In the genomic region with DNA sequence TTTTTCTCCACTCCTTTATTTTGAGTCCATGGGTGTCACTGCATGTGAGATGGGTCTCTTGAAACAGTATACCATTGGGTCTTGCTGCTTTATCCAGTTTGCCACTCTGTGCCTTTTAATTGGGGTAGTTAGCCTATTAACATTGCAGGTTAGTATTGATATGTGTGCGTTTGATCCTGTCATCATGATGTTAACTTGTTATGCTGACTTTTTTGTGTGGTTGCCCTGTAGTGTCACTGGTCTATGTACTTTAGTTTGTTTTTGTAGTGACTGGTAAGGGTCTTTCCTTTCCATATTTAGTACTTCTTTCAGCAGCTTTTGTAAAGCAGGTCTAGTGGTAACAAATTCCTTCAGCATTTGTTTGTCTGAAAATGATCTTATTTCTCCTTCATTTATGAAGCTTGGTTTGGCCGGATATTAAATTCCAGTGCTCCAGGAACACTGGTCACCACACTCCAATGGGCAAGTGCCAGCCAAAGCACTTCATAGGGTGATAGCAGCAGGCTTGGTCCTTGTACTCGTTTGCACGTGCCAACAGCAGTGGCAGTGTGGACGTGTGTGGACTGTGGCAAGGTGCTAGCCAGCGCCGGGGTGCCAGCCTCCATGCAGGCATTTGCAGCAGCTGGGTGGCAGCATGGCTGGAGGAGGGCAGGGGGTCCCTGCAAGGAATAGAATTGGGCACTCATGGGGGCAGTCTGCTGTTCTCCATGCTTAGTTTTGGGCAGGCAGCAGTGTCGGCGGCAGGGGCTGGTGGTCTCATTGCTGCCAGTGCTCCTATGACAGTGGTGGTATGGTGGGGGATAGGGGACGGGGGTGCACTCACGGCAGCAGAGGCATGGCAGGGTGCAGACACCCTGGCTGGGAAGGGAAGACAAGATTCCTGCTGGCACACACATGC, we compare ENCODE assay signal across 19 cellular contexts. TPM values are rescaled to one million over a fixed set of nuclear protein-coding genes. Genes with fewer than 3 reads are reported as not detected.
DNase-seq lines count a peak whose midpoint lies in the region; ATAC-seq and TF ChIP-seq lines count a peak whose summit lies in the region.
"Had no signal": no experiment of that assay in that cellular context is flagged by ENCODE, and none has a peak within 500 bp of the region (broad histone marks: within the 10 kb centered on the region; RNA-seq: fewer than 3 reads in every experiment).

No MANE protein-coding gene starts in this region.

- H3K27me3 Mint-ChIP-seq in H9 (ENCODE audit: low read depth) (no peaks in the 10 kb centered on the region), chondrocyte (ENCODE audit: low read depth) (no peaks in the 10 kb centered on the region), progenitor cell of endocrine pancreas (no peaks in the 10 kb centered on the region)

- ATAC-seq in left ventricle myocardium superior (peak; percentile 86), HG03280 (IDR thresholded peaks at IDR 0.05; ENCODE audit: unreplicated experiment) (no peak)
- ATAC-seq: HCT116 had no signal

- H2BK15ac ChIP-seq in H9 (ENCODE audit: low read depth, low read length): no peak overlapping the region

- no peaks in the 10 kb centered on the region for H4K20me1 ChIP-seq in H9 (ENCODE audit: control insufficient read depth, insufficient read depth, insufficient read length)

- H3K79me2 ChIP-seq in H9 (ENCODE audit: insufficient read depth, low read length): peaks cover 15% of the 10 kb centered on the region; the same call in 1 of the 2 replicates

- no peak overlapping the region for H3T11ph ChIP-seq in H9 (ENCODE audit: low read length)

- no peak overlapping the region for H2AFZ ChIP-seq in H9 (ENCODE audit: low read length)

- no peak overlapping the region for H2AK5ac ChIP-seq in H9 (ENCODE audit: insufficient read length, low read length)

- no peaks in the 10 kb centered on the region for H3K23me2 ChIP-seq in H9 (ENCODE audit: insufficient read length, low read depth, low read length, poor library complexity, severe bottlenecking)

- no CpG with 5 or more reads among the region's 11 CpGs for WGBS in H9 (ENCODE audit: extremely low coverage, insufficient read length, low lambda C conversion rate)

- H3K79me1 ChIP-seq in H9 (ENCODE audit: insufficient read depth, low read depth, low read length, poor library complexity, severe bottlenecking): peaks cover 5% of the 10 kb centered on the region

- no peak overlapping the region for H2BK120ac ChIP-seq in H9 (ENCODE audit: low read depth, low read length, poor library complexity, severe bottlenecking)

- no peak overlapping the region for H3K4ac ChIP-seq in H9 (ENCODE audit: low read depth, low read length)

- no peak overlapping the region for H3K56ac ChIP-seq in H9 (ENCODE audit: insufficient read length, low read depth, low read length)

- H2BK12ac ChIP-seq in H9 (ENCODE audit: insufficient read length, low read depth, low read length): no peak overlapping the region

- H3K9me3 Mint-ChIP-seq in H9: peaks cover 23 to 28% of the 10 kb centered on the region in 2 experiments
- peaks cover 31% of the 10 kb centered on the region for H3K9me3 Mint-ChIP-seq in chondrocyte (ENCODE audit: low read depth)
- peaks cover 32% of the 10 kb centered on the region for H3K9me3 Mint-ChIP-seq in progenitor cell of endocrine pancreas (ENCODE audit: low read depth)

- peaks cover 0 to 37% (median 11%) of the 10 kb centered on the region in 3 experiments; a peak in 5 of 7 replicates for H3K36me3 Mint-ChIP-seq in H9 (ENCODE audit: insufficient read depth in 1 of 3, low read depth in 3 of 3)
- H3K36me3 Mint-ChIP-seq in chondrocyte (ENCODE audit: low read depth): peaks cover 10% of the 10 kb centered on the region
- H3K36me3 Mint-ChIP-seq in progenitor cell of endocrine pancreas (ENCODE audit: insufficient read depth): peaks cover 30% of the 10 kb centered on the region

- peak overlapping the region; percentile 16 to 93 (median 44); a peak in 5 of 7 replicates for H3K27ac Mint-ChIP-seq in H9
- peak overlapping the region; percentile 60 for H3K27ac Mint-ChIP-seq in chondrocyte (ENCODE audit: unreplicated experiment)
- peak overlapping the region; percentile 85 for H3K27ac Mint-ChIP-seq in progenitor cell of endocrine pancreas

- H2BK5ac ChIP-seq in H9 (ENCODE audit: insufficient read length, low read length): no peak overlapping the region

- H3K14ac ChIP-seq in H9 (ENCODE audit: insufficient read depth, low read length): no peak overlapping the region

- no peak overlapping the region for H4K5ac ChIP-seq in H9 (ENCODE audit: insufficient read length, low read depth, low read length)

- no peak overlapping the region for H4K91ac ChIP-seq in H9 (ENCODE audit: insufficient read length, low read depth, low read length)

- DNase-seq in H9: no peak
- no peak for DNase-seq in chondrocyte (ENCODE audit: low spot score)
- peak; percentile 60 for DNase-seq in left ventricle myocardium superior
- no peak for DNase-seq in progenitor cell of endocrine pancreas (ENCODE audit: low spot score, unreplicated experiment)
- DNase-seq in activated T-cell treated with anti-CD3 and anti-CD28 coated beads for 4 hours: no peak
- DNase-seq in COR-L47 (lab: John Stamatoyannopoulos, UW): no peak
- no peak for DNase-seq in NCI-H2171 (lab: John Stamatoyannopoulos, UW)
- DNase-seq: ACHN, DMS 273 treated with DMSO at 0.1 percent for 48 hours, DND-41, NCI-H1417 treated with DMSO at 0.1 percent for 48 hours, NCI-H187 treated with DMSO at 0.1 percent for 48 hours, NCI-H226, NCI-H524, NCI-H82, OCI-M1 had no signal

- H3K27ac ChIP-seq in H9 (ENCODE audit: insufficient read length, low read depth, low read length): no peak overlapping the region
- H3K27ac ChIP-seq: C4-2B had no signal

- no peak overlapping the region for H4K8ac ChIP-seq in H9 (replicated peaks; ENCODE audit: insufficient read length, low read depth, low read length)

- H3K4me3 Mint-ChIP-seq in H9 (no peak overlapping the region), chondrocyte (ENCODE audit: unreplicated experiment) (no peak overlapping the region), progenitor cell of endocrine pancreas (ENCODE audit: low read depth) (no peak overlapping the region)

- H3K9ac ChIP-seq in H9 (ENCODE audit: extremely low read depth, insufficient read length, low read length): no peak overlapping the region

- no peak overlapping the region for H3K23ac ChIP-seq in H9 (ENCODE audit: insufficient read length, low read depth, low read length)

- no peak overlapping the region for H3K4me2 ChIP-seq in H9 (ENCODE audit: insufficient read depth, insufficient read length, low read length)

- H3K18ac ChIP-seq in H9 (ENCODE audit: insufficient read length, low read depth, low read length): no peak overlapping the region

- TF ChIP-seq CTCF in H9 (conservative IDR thresholded peaks at IDR 0.05) (no peak), chondrocyte (IDR thresholded peaks at IDR 0.05) (no peak), progenitor cell of endocrine pancreas (IDR thresholded peaks at IDR 0.05; ENCODE audit: unreplicated experiment) (no peak)

- no peaks in the 10 kb centered on the region for H3K27me3 ChIP-seq in H9 (ENCODE audit: insufficient read depth, low read length)

- H3K9me3 ChIP-seq in H9 (ENCODE audit: control insufficient read depth, low read depth, low read length): no peaks in the 10 kb centered on the region

- peaks cover 2 to 8% of the 10 kb centered on the region in 2 experiments; a peak in 3 of 4 replicates for H3K4me1 Mint-ChIP-seq in H9
- H3K4me1 Mint-ChIP-seq in chondrocyte (ENCODE audit: low read depth): peaks cover 85% of the 10 kb centered on the region
- peaks cover 4% of the 10 kb centered on the region for H3K4me1 Mint-ChIP-seq in progenitor cell of endocrine pancreas (ENCODE audit: low read depth)

- no peaks in the 10 kb centered on the region for H3K4me1 ChIP-seq in H9 (ENCODE audit: insufficient read depth, low read length)

- no peak overlapping the region for H2BK20ac ChIP-seq in H9 (ENCODE audit: low read depth, low read length, poor library complexity, severe bottlenecking)

- intact Hi-C loops in left ventricle myocardium superior (cut with micrococcal nuclease): no loop called here

RNA-seq across cellular contexts. Expression of a gene that starts 53.5 kb away (rescaled TPM):
- total RNA-seq in H9 (2021) (30.6 and 33.7 TPM in 2 replicates), chondrocyte (45.1 to 52.7 TPM (median 46.9 TPM) in 3 replicates), left ventricle myocardium superior (25.2 TPM), progenitor cell of endocrine pancreas (42.3 and 42.6 TPM in 2 replicates)
